7 cellular contexts compared by ENCODE assay signal in genomic region chr4:8410641-8411271, GRCh38. TPM values are rescaled to one million over a fixed set of nuclear protein-coding genes. Genes with fewer than 3 reads are reported as not detected.
DNase-seq lines count a peak whose midpoint lies in the region; ATAC-seq, FAIRE-seq and TF ChIP-seq lines count a peak whose summit lies in the region.

No MANE protein-coding gene starts in this region.

- peaks cover 16 to 26% of the 10 kb centered on the region in 2 experiments; a peak in 4 of 5 replicates for H3K4me1 ChIP-seq in K562 (replicated peaks in 1 of 2; ENCODE audit: control insufficient read depth in 2 of 2, insufficient read depth in 2 of 2, low read length in 2 of 2)

- no peak overlapping the region for H2AFZ ChIP-seq in K562 (ENCODE audit: low read depth, low read length)

- peak; percentile 75 for DNase-seq in ELR (ENCODE audit: low read depth)
- peak; percentile 21 for DNase-seq in NCI-H1105 (lab: John Stamatoyannopoulos, UW)
- DNase-seq in K562 (ENCODE audit: extremely low read depth in 1 of 4, low spot score in 3 of 4) = peak; percentile 79 to 86 (median 85)
- peak; percentile 65 for DNase-seq in kidney tubule cell (ENCODE audit: low spot score)
- DNase-seq in cerebellar nuclear complex (lab: John Stamatoyannopoulos, UW) = no peak

- H3K79me2 ChIP-seq in K562 (ENCODE audit: control insufficient read depth, insufficient read depth, low read length) = no peaks in the 10 kb centered on the region

- H3K27me3 ChIP-seq in K562 (ENCODE audit: control insufficient read depth in 2 of 2, insufficient read depth in 2 of 2, low read length in 2 of 2) = no peaks in the 10 kb centered on the region

- CTCF ChIA-PET in K562 (lab: Yijun Ruan, JAX; ENCODE audit: low intra/inter-chr PET ratio) = interaction anchor here (1.4 to 1.6 kb wide), 2 partner anchors 169 to 234 kb away, joined by 5 to 12 read pairs; no protein-coding TSS in a partner anchor

- H4K20me1 ChIP-seq in K562 (replicated peaks; ENCODE audit: control insufficient read depth, insufficient read depth, low read length) = peaks cover 5% of the 10 kb centered on the region; the same call in 1 of the 2 replicates

- H3K9ac ChIP-seq in K562 (ENCODE audit: insufficient read depth in 1 of 2, low read depth in 2 of 2, low read length in 2 of 2) = peak overlapping the region in 1 of 2 experiments; percentile 68; a peak in 1 of 4 replicates

- TF ChIP-seq POLR2A in K562 (conservative IDR thresholded peaks at IDR 0.05) = no peak

- TF ChIP-seq CTCF in K562 (IDR thresholded peaks at IDR 0.05 in 2 of 3, conservative IDR thresholded peaks at IDR 0.05 in 1 of 3; ENCODE audit: insufficient read depth in 2 of 3, low read depth in 1 of 3, low read length in 3 of 3) = peak; percentile 40 to 78 (median 75)

- H3K27ac ChIP-seq in K562 (ENCODE audit: extremely low read depth, low read depth, low read length) = no peak overlapping the region

- H3K9me3 ChIP-seq in K562 (replicated peaks; ENCODE audit: control insufficient read depth, insufficient read depth, low read depth, low read length) = no peaks in the 10 kb centered on the region

- H3K4me3 ChIP-seq in K562 = no peak overlapping the region

- peak; percentile 91 for ATAC-seq in K562
- ATAC-seq in GM21529 (IDR thresholded peaks at IDR 0.05; ENCODE audit: unreplicated experiment) = no peak
- no peak for ATAC-seq in HG02798 (IDR thresholded peaks at IDR 0.05; ENCODE audit: poor library complexity, unreplicated experiment)

- H3K36me3 ChIP-seq in K562 (ENCODE audit: control insufficient read depth, insufficient read depth, low read length) = peaks cover 3% of the 10 kb centered on the region; the same call in 1 of the 3 replicates

- in situ Hi-C loops in K562 (cut with MboI) = no loop called here

- WGBS in K562 (ENCODE audit: insufficient coverage, low coverage, missing lambda C conversion rate) = 52% methylated on average over 26 of the region's 26 CpGs

- peak; percentile 56 to 67 for TF ChIP-seq RAD21 in K562 (CRISPR knock-in tag; conservative IDR thresholded peaks at IDR 0.05 in 1 of 2, IDR thresholded peaks at IDR 0.05 in 1 of 2)

- intact Hi-C loops in K562 (cut with micrococcal nuclease) = no loop called here

- H3K4me2 ChIP-seq in K562 (ENCODE audit: insufficient read depth, low read length) = no peak overlapping the region

- TF ChIP-seq EP300 in K562 (IDR thresholded peaks at IDR 0.05; ENCODE audit: low read length) = no peak

- no TSS peak for BruUV-seq in K562 (replicated peaks; lab: Mats Ljungman, UMichigan)

- H3K9me1 ChIP-seq in K562 (ENCODE audit: control insufficient read depth, insufficient read depth, low read length) = peaks cover 7% of the 10 kb centered on the region

- peak; percentile 98 for FAIRE-seq in K562 (lab: Jason Lieb, UNC)

- POLR2A ChIA-PET in K562 (lab: Yijun Ruan, JAX) = interaction anchor here (0.7 to 1.9 kb wide), 9 partner anchors 9 to 219 kb away, joined by 3 to 7 read pairs (median 3); no protein-coding TSS in a partner anchor

TF ChIP-seq in K562, 482 proteins besides CTCF, POLR2A, EP300 and RAD21 (continues in another document):
- TF ChIP-seq ZNF143 (CRISPR knock-in tag; IDR thresholded peaks at IDR 0.05) (no peak), ZNF124 (CRISPR knock-in tag; IDR thresholded peaks at IDR 0.05) (no peak), ZNF121 (CRISPR knock-in tag; conservative IDR thresholded peaks at IDR 0.05) (no peak), ZNF280B (CRISPR knock-in tag; IDR thresholded peaks at IDR 0.05) (no peak), PURB (CRISPR knock-in tag; IDR thresholded peaks at IDR 0.05; ENCODE audit: low read depth) (no peak)

RNA-seq across cellular contexts. Expression of gene ACOX3, which starts 29.8 kb away (rescaled TPM):
- total RNA-seq in K562 (2011; cell fraction: chromatin; rRNA removed; ENCODE audit: low replicate concordance) = 8.4 and 18.6 TPM in 2 replicates
- total RNA-seq in K562 (2011; cell fraction: nucleolus; rRNA removed) = 5.9 and 8.7 TPM in 2 replicates
- 5.9 and 9.8 TPM in 2 replicates for total RNA-seq in K562 (2011; cell fraction: nucleoplasm; rRNA removed)
- 4.9 and 5.1 TPM in 2 replicates for total RNA-seq in K562 (2014; rRNA removed)
- total RNA-seq in K562 (2014; rRNA removed; fragmentation: Illumina TruSeq; extraction: Trizol) = 3.7 and 3.8 TPM in 2 replicates
- total RNA-seq in K562 (2015; rRNA removed; fragmentation: Illumina TruSeq; extraction: Trizol) = 3.8 and 4.6 TPM in 2 replicates
- total RNA-seq in K562 (2021) = 5.9 and 7.3 TPM in 2 replicates
- polyA plus RNA-seq in K562 (2011; rRNA removed) = 2.3 and 2.9 TPM in 2 replicates
- 2.6 and 3.3 TPM in 2 replicates for polyA plus RNA-seq in K562 (2011; cell fraction: cytosol; rRNA removed)
- polyA plus RNA-seq in K562 (2011; cell fraction: nucleus; rRNA removed) = 6.1 and 6.5 TPM in 2 replicates
- polyA plus RNA-seq in K562 (2012) = 5.1 and 9.2 TPM in 2 replicates
- polyA plus RNA-seq in K562 (2014; fragmentation: Illumina TruSeq; extraction: Trizol) = 4.0 and 4.4 TPM in 2 replicates
- polyA plus RNA-seq in K562 (2014; fragmentation: Nextera tagmentation; extraction: Ambion mirVana) = 1 to 10 TPM in 1 of 2 experiments, under 1 TPM in 1; 0.68 to 1.0 TPM
- polyA plus RNA-seq in K562 (2014; rRNA removed) = 3.0 and 4.9 TPM in 2 replicates
- 3.9 and 5.0 TPM in 2 replicates for polyA minus RNA-seq in K562 (2011; rRNA and poly(A)+ RNA removed)
- 1.5 and 4.6 TPM in 2 replicates for polyA minus RNA-seq in K562 (2011; cell fraction: cytosol; rRNA and poly(A)+ RNA removed)
- polyA minus RNA-seq in K562 (2011; cell fraction: nucleus; rRNA and poly(A)+ RNA removed) = 3.5 and 4.8 TPM in 2 replicates

RNA-seq across cellular contexts. Expression of gene TRMT44, which starts 29.8 kb away (rescaled TPM):
- 60.3 and 88.6 TPM in 2 replicates for total RNA-seq in K562 (2011; cell fraction: chromatin; rRNA removed; ENCODE audit: low replicate concordance)
- total RNA-seq in K562 (2011; cell fraction: nucleolus; rRNA removed) = 53.0 and 57.5 TPM in 2 replicates
- total RNA-seq in K562 (2011; cell fraction: nucleoplasm; rRNA removed) = 31.6 and 38.6 TPM in 2 replicates
- total RNA-seq in K562 (2014; rRNA removed) (14.1 and 15.6 TPM in 2 replicates), K562 (2014; rRNA removed; fragmentation: Illumina TruSeq; extraction: Trizol) (8.6 and 10.0 TPM in 2 replicates), K562 (2015; rRNA removed; fragmentation: Illumina TruSeq; extraction: Trizol) (10.2 and 10.3 TPM in 2 replicates), K562 (2021) (17.3 and 18.6 TPM in 2 replicates)
- polyA plus RNA-seq in K562 (2011; rRNA removed) (8.9 and 9.6 TPM in 2 replicates), K562 (2014; fragmentation: Illumina TruSeq; extraction: Trizol) (7.8 and 8.7 TPM in 2 replicates), K562 (2014; fragmentation: Nextera tagmentation; extraction: Ambion mirVana) (1 to 10 TPM; 1.2 to 2.1 TPM), K562 (2014; rRNA removed) (12.5 and 13.2 TPM in 2 replicates)
- polyA plus RNA-seq in K562 (2011; cell fraction: cytosol; rRNA removed) = 5.5 and 9.9 TPM in 2 replicates
- polyA plus RNA-seq in K562 (2011; cell fraction: nucleus; rRNA removed) = 32.2 and 44.8 TPM in 2 replicates
- 8.3 and 13.2 TPM in 2 replicates for polyA plus RNA-seq in K562 (2012)
- polyA minus RNA-seq in K562 (2011; rRNA and poly(A)+ RNA removed) = 14.7 and 16.1 TPM in 2 replicates
- polyA minus RNA-seq in K562 (2011; cell fraction: cytosol; rRNA and poly(A)+ RNA removed) = 6.1 and 11.1 TPM in 2 replicates
- polyA minus RNA-seq in K562 (2011; cell fraction: nucleus; rRNA and poly(A)+ RNA removed) = 35.5 and 48.8 TPM in 2 replicates

Comparison
In these comparisons a context has a peak if more than half of its experiments do, and no peak if none do; other contexts are left out.
1. DNase-seq: peak in ELR (single experiment), NCI-H1105 (single experiment), K562 (4 of 4) and kidney tubule cell (single experiment); none in cerebellar nuclear complex (0 of 2).